10 cellular contexts compared by ENCODE assay signal in the genomic region with DNA sequence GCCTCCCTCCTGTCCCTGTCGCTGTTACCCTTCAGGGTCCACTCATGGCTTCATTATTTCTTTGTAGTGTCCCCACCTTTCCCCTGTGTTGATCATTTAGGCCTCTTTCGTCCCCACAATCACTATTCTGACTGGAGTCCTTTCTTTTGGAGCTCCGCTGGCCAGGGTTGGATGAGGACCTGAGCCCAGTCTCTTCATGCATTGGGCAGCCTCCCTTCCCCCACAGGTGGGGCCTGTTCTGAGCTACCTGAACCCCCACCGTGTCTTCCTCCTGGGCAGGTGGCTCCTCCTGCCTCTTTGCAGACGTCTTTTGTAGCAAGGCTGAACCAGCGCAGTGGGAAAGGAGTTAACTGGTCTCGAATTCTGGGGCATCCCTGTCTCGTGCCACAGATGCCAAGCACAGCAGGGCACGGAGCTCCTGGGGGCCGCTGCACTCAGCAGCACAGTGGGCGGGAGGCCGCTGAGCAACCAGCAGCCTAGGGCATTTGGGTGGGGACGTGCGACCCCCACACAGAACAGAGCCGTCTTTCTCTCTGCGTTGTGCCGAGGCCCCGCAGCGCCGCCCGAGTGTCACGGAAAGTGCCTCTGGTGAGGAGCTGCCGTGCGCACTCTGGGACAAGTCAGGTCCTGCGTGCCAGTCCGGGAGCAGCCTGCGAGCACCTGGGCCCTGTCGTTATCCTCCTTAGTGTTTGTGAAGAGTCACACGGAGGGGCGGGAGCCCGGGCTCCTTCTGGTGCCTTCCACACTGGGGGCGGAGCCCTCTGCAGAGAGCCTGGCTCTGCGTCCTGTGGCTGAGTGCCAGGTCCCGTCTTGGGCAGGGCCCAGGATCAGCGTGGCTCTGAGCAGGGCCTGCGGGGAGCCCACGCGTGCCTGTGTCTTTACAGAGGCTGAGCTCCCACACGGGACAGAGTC.
DNase-seq lines count a peak whose midpoint lies in the region; ATAC-seq and TF ChIP-seq lines count a peak whose summit lies in the region.
"Had no signal": no experiment of that assay in that cellular context is flagged by ENCODE, and none has a peak within 500 bp of the region (broad histone marks: within the 10 kb centered on the region; RNA-seq: fewer than 3 reads in every experiment).

No MANE protein-coding gene starts in this region.

- no peak for DNase-seq in T-helper 1 cell
- no peak for DNase-seq in activated T-helper 2 cell treated with anti-CD3 and anti-CD28 coated beads, Interferon-gamma antibody, Interleukin-2, Interleukin-4, amounts not matched to agents 10 μg/mL and 5 μg/mL and 100 μg/mL, durations not matched to agents 14 hours and 24 hours and 36 hours (ENCODE audit: low spot score)
- no peak for DNase-seq in immature natural killer cell
- peak; percentile 71 for DNase-seq in stomach
- DNase-seq in nephron progenitor cell: no peak

- H3K4me1 Mint-ChIP-seq in T-helper 1 cell treated with Interleukin-12 subunit alpha and Interleukin-12 subunit beta and Interleukin-4 antibody, amounts not matched to agents 30 μg/mL and 1 μg/mL, for 36 hours (ENCODE audit: low read depth): peaks cover 37% of the 10 kb centered on the region
- peaks cover 44% of the 10 kb centered on the region for H3K4me1 Mint-ChIP-seq in activated T-helper 2 cell treated with anti-CD3 and anti-CD28 coated beads, Interferon-gamma antibody, Interleukin-2, Interleukin-4, amounts not matched to agents 10 μg/mL and 5 μg/mL and 100 μg/mL, durations not matched to agents 14 hours and 24 hours and 36 hours (ENCODE audit: low read depth)
- H3K4me1 Mint-ChIP-seq in immature natural killer cell (peaks cover 35 to 37% of the 10 kb centered on the region in 2 donors), nephron progenitor cell (peaks cover 31% of the 10 kb centered on the region)

- H3K9me3 Mint-ChIP-seq in T-helper 1 cell treated with Interleukin-12 subunit alpha and Interleukin-12 subunit beta and Interleukin-4 antibody, amounts not matched to agents 30 μg/mL and 1 μg/mL, for 36 hours: no peaks in the 10 kb centered on the region
- no peaks in the 10 kb centered on the region for H3K9me3 Mint-ChIP-seq in activated T-helper 2 cell treated with anti-CD3 and anti-CD28 coated beads, Interferon-gamma antibody, Interleukin-2, Interleukin-4, amounts not matched to agents 10 μg/mL and 5 μg/mL and 100 μg/mL, durations not matched to agents 14 hours and 24 hours and 36 hours
- H3K9me3 Mint-ChIP-seq in immature natural killer cell (no peaks in the 10 kb centered on the region), nephron progenitor cell (no peaks in the 10 kb centered on the region)
- H3K9me3 Mint-ChIP-seq: neural crest cell had no signal

- TF ChIP-seq POLR2A in stomach (IDR thresholded peaks at IDR 0.05): no peak

- H3K27me3 Mint-ChIP-seq in T-helper 1 cell treated with Interleukin-12 subunit alpha and Interleukin-12 subunit beta and Interleukin-4 antibody, amounts not matched to agents 30 μg/mL and 1 μg/mL, for 36 hours (ENCODE audit: low read depth): no peaks in the 10 kb centered on the region
- no peaks in the 10 kb centered on the region for H3K27me3 Mint-ChIP-seq in activated T-helper 2 cell treated with anti-CD3 and anti-CD28 coated beads, Interferon-gamma antibody, Interleukin-2, Interleukin-4, amounts not matched to agents 10 μg/mL and 5 μg/mL and 100 μg/mL, durations not matched to agents 14 hours and 24 hours and 36 hours (ENCODE audit: low read depth)
- H3K27me3 Mint-ChIP-seq in immature natural killer cell (ENCODE audit: low read depth in 3 of 3) (peaks cover 10 to 16% (median 14%) of the 10 kb centered on the region in 3 donors), nephron progenitor cell (ENCODE audit: low read depth, poor library complexity) (peaks cover 28% of the 10 kb centered on the region)

- H3K27ac Mint-ChIP-seq in T-helper 1 cell treated with Interleukin-12 subunit alpha and Interleukin-12 subunit beta and Interleukin-4 antibody, amounts not matched to agents 30 μg/mL and 1 μg/mL, for 36 hours: peak overlapping the region; percentile 11
- H3K27ac Mint-ChIP-seq in activated T-helper 2 cell treated with anti-CD3 and anti-CD28 coated beads, Interferon-gamma antibody, Interleukin-2, Interleukin-4, amounts not matched to agents 10 μg/mL and 5 μg/mL and 100 μg/mL, durations not matched to agents 14 hours and 24 hours and 36 hours: peak overlapping the region; percentile 93
- peak overlapping the region in 1 of 6 donors; percentile 79 for H3K27ac Mint-ChIP-seq in immature natural killer cell
- no peak overlapping the region for H3K27ac Mint-ChIP-seq in nephron progenitor cell

- H3K4me1 ChIP-seq in stomach: peaks cover 6 to 14% (median 10%) of the 10 kb centered on the region in 4 donors
- H3K4me1 ChIP-seq: A549 had no signal

- peaks cover 17% of the 10 kb centered on the region for H3K36me3 Mint-ChIP-seq in T-helper 1 cell treated with Interleukin-12 subunit alpha and Interleukin-12 subunit beta and Interleukin-4 antibody, amounts not matched to agents 30 μg/mL and 1 μg/mL, for 36 hours (ENCODE audit: low read depth)
- H3K36me3 Mint-ChIP-seq in activated T-helper 2 cell treated with anti-CD3 and anti-CD28 coated beads, Interferon-gamma antibody, Interleukin-2, Interleukin-4, amounts not matched to agents 10 μg/mL and 5 μg/mL and 100 μg/mL, durations not matched to agents 14 hours and 24 hours and 36 hours (ENCODE audit: low read depth): peaks cover 35% of the 10 kb centered on the region
- H3K36me3 Mint-ChIP-seq in immature natural killer cell (peaks cover 4 to 18% (median 8%) of the 10 kb centered on the region in 3 donors), nephron progenitor cell (ENCODE audit: low read depth) (peaks cover 4% of the 10 kb centered on the region)

- no peak overlapping the region for H3K4me3 Mint-ChIP-seq in T-helper 1 cell treated with Interleukin-12 subunit alpha and Interleukin-12 subunit beta and Interleukin-4 antibody, amounts not matched to agents 30 μg/mL and 1 μg/mL, for 36 hours
- H3K4me3 Mint-ChIP-seq in activated T-helper 2 cell treated with anti-CD3 and anti-CD28 coated beads, Interferon-gamma antibody, Interleukin-2, Interleukin-4, amounts not matched to agents 10 μg/mL and 5 μg/mL and 100 μg/mL, durations not matched to agents 14 hours and 24 hours and 36 hours (ENCODE audit: low read depth): peak overlapping the region; percentile 45
- peak overlapping the region in 4 of 5 donors; percentile 46 to 70 (median 61) for H3K4me3 Mint-ChIP-seq in immature natural killer cell
- H3K4me3 Mint-ChIP-seq in nephron progenitor cell: no peak overlapping the region
- H3K4me3 Mint-ChIP-seq: neural crest cell had no signal

- H3K9me3 ChIP-seq in stomach: no peaks in the 10 kb centered on the region
- H3K9me3 ChIP-seq: A549 had no signal

- H3K27me3 ChIP-seq in stomach: peaks cover 0 to 14% (median 0%) of the 10 kb centered on the region in 3 donors

- TF ChIP-seq EP300 in stomach (IDR thresholded peaks at IDR 0.05): no peak

- whole genome bisulfite sequencing in stomach, 5 donors: 62 to 82% (median 64%) methylated on average over 13 to 39 of the region's 39 CpGs

- intact Hi-C loops in activated T-helper 2 cell treated with anti-CD3 and anti-CD28 coated beads, Interferon-gamma antibody, Interleukin-2, Interleukin-4, amounts not matched to agents 10 μg/mL and 5 μg/mL and 100 μg/mL, durations not matched to agents 14 hours and 24 hours and 36 hours (cut with micrococcal nuclease): loop anchor here (10.0 kb wide), 1 partner anchor 429 kb away; the partner anchor contains the start of gene SLC66A2
- intact Hi-C loops in stomach (cut with DNase I; ENCODE audit: low total_unique reads): no loop called here

- H3K27ac ChIP-seq in stomach: no peak overlapping the region
- H3K27ac ChIP-seq: A549 had no signal

- H3K4me3 ChIP-seq in stomach: no peak overlapping the region
- H3K4me3 ChIP-seq: A549 had no signal

- ATAC-seq in GM19452 (IDR thresholded peaks at IDR 0.05; ENCODE audit: unreplicated experiment) (no peak), HG03025 (IDR thresholded peaks at IDR 0.05; ENCODE audit: low FRiP score, unreplicated experiment) (no peak)
- ATAC-seq: A549 had no signal

- peaks cover 0 to 15% (median 7%) of the 10 kb centered on the region in 4 donors for H3K36me3 ChIP-seq in stomach

- TF ChIP-seq CTCF in stomach (IDR thresholded peaks at IDR 0.05) (no peak), nephron progenitor cell (IDR thresholded peaks at IDR 0.05) (no peak)

Comparison
In these comparisons a context has a peak if more than half of its experiments do, and no peak if none do; other contexts are left out.
1. H3K4me3 Mint-ChIP-seq: peak in activated T-helper 2 cell treated with anti-CD3 and anti-CD28 coated beads, Interferon-gamma antibody, Interleukin-2, Interleukin-4, amounts not matched to agents 10 μg/mL and 5 μg/mL and 100 μg/mL, durations not matched to agents 14 hours and 24 hours and 36 hours (single experiment) and immature natural killer cell (4 of 5); none in T-helper 1 cell treated with Interleukin-12 subunit alpha and Interleukin-12 subunit beta and Interleukin-4 antibody, amounts not matched to agents 30 μg/mL and 1 μg/mL, for 36 hours (single experiment) and nephron progenitor cell (single experiment).